8 cellular contexts compared by ENCODE assay signal in the genomic region with DNA sequence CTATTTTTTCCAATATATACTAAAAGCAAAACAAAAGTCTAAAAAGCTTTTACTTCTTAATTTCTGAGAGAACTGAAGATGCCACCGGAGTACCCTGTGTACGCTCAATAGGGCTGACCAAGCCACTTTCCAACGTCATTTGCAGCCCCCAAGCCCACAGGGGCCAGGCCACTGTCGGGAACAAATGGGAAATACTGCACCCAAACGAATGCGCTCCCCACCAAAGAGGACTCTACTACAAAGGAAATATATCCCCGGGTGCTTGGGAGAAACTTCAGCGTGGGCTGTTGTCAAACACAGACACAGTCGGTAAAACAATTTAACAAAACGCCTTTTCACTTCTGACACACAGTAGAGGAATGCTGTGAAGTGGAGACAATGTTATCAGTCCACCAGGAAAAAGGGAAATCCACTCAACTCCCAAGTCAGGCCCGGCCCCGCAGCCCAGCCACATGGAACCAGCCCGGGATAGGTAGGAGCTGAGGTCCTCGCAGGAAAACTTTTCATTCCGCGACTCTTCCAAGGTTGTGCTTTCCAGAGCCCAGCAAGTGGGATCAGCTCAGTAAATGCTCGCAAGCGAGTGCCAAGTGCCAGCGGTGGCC. TPM values are rescaled to one million over a fixed set of nuclear protein-coding genes. Genes with fewer than 3 reads are reported as not detected.
DNase-seq lines count a peak whose midpoint lies in the region; ATAC-seq and TF ChIP-seq lines count a peak whose summit lies in the region.

No MANE protein-coding gene starts in this region.

- no peaks in the 10 kb centered on the region for H3K9me3 ChIP-seq in iPS DF 6.9 (ENCODE audit: control insufficient read depth, insufficient read depth, low read length)
- H3K9me3 ChIP-seq in smooth muscle cell (replicated peaks; ENCODE audit: low read depth): no peaks in the 10 kb centered on the region

- peak overlapping the region; percentile 95 for H3K4me2 ChIP-seq in smooth muscle cell

- peaks cover 19% of the 10 kb centered on the region for H3K4me1 Mint-ChIP-seq in activated T-cell treated with anti-CD3 and anti-CD28 coated beads, Interleukin-2, amount 50 U/mL, for 24 hours (ENCODE audit: low read depth)
- peaks cover 24% of the 10 kb centered on the region for H3K4me1 Mint-ChIP-seq in activated naive CD8-positive, alpha-beta T cell treated with anti-CD3 and anti-CD28 coated beads, Interleukin-2, amount 50 U/mL, for 24 hours

- no peak for TF ChIP-seq CTCF in smooth muscle cell (IDR thresholded peaks at IDR 0.05; ENCODE audit: borderline replicate concordance, insufficient read depth, poor library complexity, severe bottlenecking)

- no peak for ATAC-seq in activated naive CD8-positive, alpha-beta T cell treated with anti-CD3 and anti-CD28 coated beads, Interleukin-2, amount 50 U/mL, for 24 hours
- no peak for ATAC-seq in HG02840 (IDR thresholded peaks at IDR 0.05; ENCODE audit: low FRiP score, unreplicated experiment)
- no peak for ATAC-seq in GM21786 (IDR thresholded peaks at IDR 0.05; ENCODE audit: unreplicated experiment)

- H3K27ac ChIP-seq in iPS DF 6.9 (ENCODE audit: low read length) (no peak overlapping the region), smooth muscle cell (ENCODE audit: low read depth) (peak overlapping the region; percentile 71)

- H3K9ac ChIP-seq in smooth muscle cell (ENCODE audit: low read depth): peak overlapping the region; percentile 83

- H3K4me1 ChIP-seq in iPS DF 6.9 (ENCODE audit: control insufficient read depth, insufficient read depth, low read length): peaks cover 11% of the 10 kb centered on the region
- H3K4me1 ChIP-seq in smooth muscle cell (ENCODE audit: low read depth): peaks cover 18% of the 10 kb centered on the region

- H3F3A ChIP-seq in smooth muscle cell (ENCODE audit: low read depth): no peaks in the 10 kb centered on the region

- H3K4me3 Mint-ChIP-seq in activated T-cell treated with anti-CD3 and anti-CD28 coated beads, Interleukin-2, amount 50 U/mL, for 24 hours: peak overlapping the region; percentile 59
- H3K4me3 Mint-ChIP-seq in activated naive CD8-positive, alpha-beta T cell treated with anti-CD3 and anti-CD28 coated beads, Interleukin-2, amount 50 U/mL, for 24 hours: peak overlapping the region; percentile 48

- H3K4me3 ChIP-seq in iPS DF 6.9 (ENCODE audit: low read length): peak overlapping the region; percentile 65; the same call in 1 of the 2 replicates
- H3K4me3 ChIP-seq in smooth muscle cell: peak overlapping the region; percentile 88

- no peaks in the 10 kb centered on the region for H3K9me3 Mint-ChIP-seq in activated T-cell treated with anti-CD3 and anti-CD28 coated beads, Interleukin-2, amount 50 U/mL, for 24 hours
- no peaks in the 10 kb centered on the region for H3K9me3 Mint-ChIP-seq in activated naive CD8-positive, alpha-beta T cell treated with anti-CD3 and anti-CD28 coated beads, Interleukin-2, amount 50 U/mL, for 24 hours

- no CpG with 5 or more reads among the region's 19 CpGs for WGBS in iPS DF 6.9 (ENCODE audit: insufficient coverage, insufficient read length)
- 4% methylated on average over 19 of the region's 19 CpGs for WGBS in smooth muscle cell (ENCODE audit: low lambda C conversion rate)

- H3K36me3 Mint-ChIP-seq in activated T-cell treated with anti-CD3 and anti-CD28 coated beads, Interleukin-2, amount 50 U/mL, for 24 hours (ENCODE audit: low read depth): no peaks in the 10 kb centered on the region
- H3K36me3 Mint-ChIP-seq in activated naive CD8-positive, alpha-beta T cell treated with anti-CD3 and anti-CD28 coated beads, Interleukin-2, amount 50 U/mL, for 24 hours (ENCODE audit: low read depth): no peaks in the 10 kb centered on the region

- peaks cover 71% of the 10 kb centered on the region for H3K27me3 Mint-ChIP-seq in activated T-cell treated with anti-CD3 and anti-CD28 coated beads, Interleukin-2, amount 50 U/mL, for 24 hours
- H3K27me3 Mint-ChIP-seq in activated naive CD8-positive, alpha-beta T cell treated with anti-CD3 and anti-CD28 coated beads, Interleukin-2, amount 50 U/mL, for 24 hours: peaks cover 63% of the 10 kb centered on the region

- no peak overlapping the region for H3K27ac Mint-ChIP-seq in activated T-cell treated with anti-CD3 and anti-CD28 coated beads, Interleukin-2, amount 50 U/mL, for 24 hours
- no peak overlapping the region for H3K27ac Mint-ChIP-seq in activated naive CD8-positive, alpha-beta T cell treated with anti-CD3 and anti-CD28 coated beads, Interleukin-2, amount 50 U/mL, for 24 hours

- peak overlapping the region; percentile 88 for H2AFZ ChIP-seq in smooth muscle cell (ENCODE audit: low read depth)

- H3K36me3 ChIP-seq in iPS DF 6.9 (ENCODE audit: control insufficient read depth, insufficient read depth, low read length) (no peaks in the 10 kb centered on the region), smooth muscle cell (ENCODE audit: low read depth) (no peaks in the 10 kb centered on the region)

- peaks cover 10% of the 10 kb centered on the region; the same call in 1 of the 2 replicates for H3K27me3 ChIP-seq in iPS DF 6.9 (ENCODE audit: control insufficient read depth, insufficient read depth, low read length)
- no peaks in the 10 kb centered on the region for H3K27me3 ChIP-seq in smooth muscle cell (ENCODE audit: low read depth)

- H3K79me2 ChIP-seq in smooth muscle cell (ENCODE audit: low read depth): peaks cover 45% of the 10 kb centered on the region

- peaks cover 50% of the 10 kb centered on the region for H4K20me1 ChIP-seq in smooth muscle cell (ENCODE audit: low read depth)

- no peak for DNase-seq in activated T-cell treated with anti-CD3 and anti-CD28 coated beads, Interleukin-2, amount 50 U/mL, for 24 hours
- no peak for DNase-seq in activated T-cell treated with anti-CD3 and anti-CD28 coated beads, Interleukin-2, amount 50 U/mL, for 1 hour
- DNase-seq in activated naive CD8-positive, alpha-beta T cell treated with anti-CD3 and anti-CD28 coated beads, Interleukin-2, amount 50 U/mL, for 24 hours: no peak
- no peak for DNase-seq in iPS DF 6.9 (ENCODE audit: low read depth, low spot score)
- DNase-seq in smooth muscle cell (lab: John Stamatoyannopoulos, UW; ENCODE audit: unreplicated experiment): no peak
- DNase-seq in ureter (ENCODE audit: low spot score): no peak

RNA-seq across cellular contexts. Expression of a gene that starts 1.4 kb away (rescaled TPM):
- total RNA-seq in smooth muscle cell (26.0 and 29.6 TPM in 2 replicates), ureter (73.5 TPM)
- polyA plus RNA-seq in smooth muscle cell: 16.5 and 17.5 TPM in 2 replicates
